Comparison of ENCODE assay signal across 9 cellular contexts in genomic region chr12:29782821-29783772, GRCh38. TPM values are rescaled to one million over a fixed set of nuclear protein-coding genes. Genes with fewer than 3 reads are reported as not detected.
A peak's percentile ranks its signal among the peaks of the same experiment; 100 is the strongest.
DNase-seq lines count a peak whose midpoint lies in the region; ATAC-seq, FAIRE-seq and TF ChIP-seq lines count a peak whose summit lies in the region.
"Had no signal": no experiment of that assay in that cellular context is flagged by ENCODE, and none has a peak within 500 bp of the region (broad histone marks: within the 10 kb centered on the region; RNA-seq: fewer than 3 reads in every experiment).

No MANE protein-coding gene starts in this region.

- peak overlapping the region in 1 of 2 experiments; percentile 60; a peak in 1 of 6 replicates for H3K27ac ChIP-seq in A549

- 30% methylated on average over 47 of the region's 82 CpGs for WGBS in A549 (ENCODE audit: missing lambda C conversion rate)

- H3K27me3 Mint-ChIP-seq in activated naive CD8-positive, alpha-beta T cell treated with anti-CD3 and anti-CD28 coated beads for 36 hours: peaks cover 63% of the 10 kb centered on the region
- peaks cover 6 to 10% (median 9%) of the 10 kb centered on the region in 3 donors for H3K27me3 Mint-ChIP-seq in immature natural killer cell (ENCODE audit: low read depth in 3 of 3)

- peak overlapping the region; percentile 47 for H3K4me3 Mint-ChIP-seq in activated naive CD8-positive, alpha-beta T cell treated with anti-CD3 and anti-CD28 coated beads for 36 hours
- H3K4me3 Mint-ChIP-seq in immature natural killer cell: no peak overlapping the region

- TF ChIP-seq EP300 in A549 (IDR thresholded peaks at IDR 0.05): no peak

- CTCF ChIA-PET in A549 (lab: Yijun Ruan, JAX): no interaction called here

- TF ChIP-seq CTCF in A549 (IDR thresholded peaks at IDR 0.05) (no peak), retinal pigment epithelial cell (conservative IDR thresholded peaks at IDR 0.05; ENCODE audit: low read depth, low read length) (no peak)

- H3K9me3 Mint-ChIP-seq in activated naive CD8-positive, alpha-beta T cell treated with anti-CD3 and anti-CD28 coated beads for 36 hours: peaks cover 4% of the 10 kb centered on the region
- H3K9me3 Mint-ChIP-seq in immature natural killer cell: peaks cover 4 to 23% (median 7%) of the 10 kb centered on the region in 6 donors

- peaks cover 4% of the 10 kb centered on the region; the same call in 1 of the 3 replicates for H3K4me1 ChIP-seq in A549

- ATAC-seq in A549: peak; percentile 69 to 74

- FAIRE-seq in A549 (lab: Jason Lieb, UNC): no peak
- FAIRE-seq: islet of Langerhans had no signal

- H3K9me3 ChIP-seq in A549: peaks cover 5% of the 10 kb centered on the region; the same call in 2 of the 3 replicates

- H3K4me1 Mint-ChIP-seq in activated naive CD8-positive, alpha-beta T cell treated with anti-CD3 and anti-CD28 coated beads for 36 hours: peaks cover 8% of the 10 kb centered on the region
- H3K4me1 Mint-ChIP-seq in immature natural killer cell: no peaks in the 10 kb centered on the region

- H3K4me3 ChIP-seq in A549: peak overlapping the region; percentile 78
- peak overlapping the region; percentile 90 for H3K4me3 ChIP-seq in retinal pigment epithelial cell (ENCODE audit: low read length)

- H3K36me3 Mint-ChIP-seq in activated naive CD8-positive, alpha-beta T cell treated with anti-CD3 and anti-CD28 coated beads for 36 hours: no peaks in the 10 kb centered on the region
- no peaks in the 10 kb centered on the region for H3K36me3 Mint-ChIP-seq in immature natural killer cell

- POLR2A ChIA-PET in A549 (lab: Yijun Ruan, JAX): no interaction called here

- DNase-seq in A549 (ENCODE audit: low read depth in 1 of 2, low spot score in 1 of 2) (no peak), GM19238 (ENCODE audit: insufficient read length, low spot score) (peak; percentile 5), HS-27A (ENCODE audit: low read depth) (peak; percentile 48), hepatic stellate cell (ENCODE audit: low spot score) (peak; percentile 38), retinal pigment epithelial cell (ENCODE audit: low read depth) (no peak), immature natural killer cell (no peak), AG08395 (ENCODE audit: low spot score) (no peak)
- no peak for DNase-seq in activated naive CD8-positive, alpha-beta T cell treated with anti-CD3 and anti-CD28 coated beads for 36 hours

- peak overlapping the region; percentile 100 for H3K4me2 ChIP-seq in A549

- no peak overlapping the region for H3K27ac Mint-ChIP-seq in activated naive CD8-positive, alpha-beta T cell treated with anti-CD3 and anti-CD28 coated beads for 36 hours
- no peak overlapping the region for H3K27ac Mint-ChIP-seq in immature natural killer cell

- TF ChIP-seq RAD21 in A549 (conservative IDR thresholded peaks at IDR 0.05 in 1 of 2, IDR thresholded peaks at IDR 0.05 in 1 of 2): no peak

- TF ChIP-seq POLR2A in A549 (IDR thresholded peaks at IDR 0.05; ENCODE audit: low read length): no peak

TF ChIP-seq in A549, 52 proteins besides CTCF, POLR2A, EP300 and RAD21:
- TF ChIP-seq CBX2 (IDR thresholded peaks at IDR 0.05; ENCODE audit: borderline replicate concordance, low read depth) (no peak), FOXS1 (CRISPR knock-in tag; IDR thresholded peaks at IDR 0.05) (no peak), CEBPB (IDR thresholded peaks at IDR 0.05) (no peak), CBX8 (IDR thresholded peaks at IDR 0.05) (no peak), RNF2 (IDR thresholded peaks at IDR 0.05; ENCODE audit: borderline replicate concordance, low read depth) (no peak), MAX (IDR thresholded peaks at IDR 0.05) (no peak), ZNF302 (CRISPR knock-in tag; IDR thresholded peaks at IDR 0.05) (no peak)

RNA-seq across cellular contexts. Expression of gene TMTC1, which starts 0.6 kb away (rescaled TPM):
- polyA plus RNA-seq in A549 (2011; rRNA removed) (0.16 and 0.28 TPM in 2 replicates), A549 (2017; fragmentation: RNase III; extraction: RNeasy Plus Mini Kit Qiagen cat#74134 plus additional on column Dnase treatment) (0.04 TPM in 2 of 3 replicates, not detected in the other), immature natural killer cell (not detected)
- 0.04 TPM in 2 replicates for polyA plus RNA-seq in A549 (2012; cell fraction: cytosol; rRNA removed)
- polyA plus RNA-seq in A549 (2012; cell fraction: nucleus; rRNA removed): 0.02 and 0.04 TPM in 2 replicates
- polyA minus RNA-seq in A549 (2011; rRNA and poly(A)+ RNA removed): 0.44 and 2.0 TPM in 2 replicates
- total RNA-seq in activated naive CD8-positive, alpha-beta T cell treated with anti-CD3 and anti-CD28 coated beads for 36 hours: not detected

Comparison
In these comparisons a context has a peak if more than half of its experiments do, and no peak if none do; other contexts are left out.
1. DNase-seq: peak in GM19238 (single experiment), HS-27A (single experiment) and hepatic stellate cell (single experiment); none in A549 (0 of 2), activated naive CD8-positive, alpha-beta T cell treated with anti-CD3 and anti-CD28 coated beads for 36 hours (single experiment), retinal pigment epithelial cell (single experiment), immature natural killer cell (0 of 3) and AG08395 (single experiment).